ENCODE assay signal across 8 cellular contexts in genomic region chr18:3665780-3666525, GRCh38.
DNase-seq lines count a peak whose midpoint lies in the region; ATAC-seq and TF ChIP-seq lines count a peak whose summit lies in the region.

No MANE protein-coding gene starts in this region.

- DNase-seq in DMS79 treated with DMSO at 0.1 percent for 48 hours (lab: John Stamatoyannopoulos, UW) (peak; percentile 98), NCI-H446 treated with DMSO at 0.1 percent for 48 hours (lab: John Stamatoyannopoulos, UW) (peak; percentile 45), dermis microvascular lymphatic vessel endothelial cell (ENCODE audit: low read depth in 2 of 2) (peak; percentile 89 to 93), left lung (peak; percentile 78 to 87)
- peak; percentile 92 for DNase-seq in activated CD4-positive, alpha-beta T cell treated with anti-CD3 and anti-CD28 coated beads, Interleukin-2, amount 10 ng/mL, durations not matched to agents 24 days and 14 days
- DNase-seq in stimulated activated CD4-positive, alpha-beta T cell treated with anti-CD3 and anti-CD28 coated beads, Interleukin-2, amount 100 ng/mL, for 24 hours: peak; percentile 79

- H3K4me3 ChIP-seq in left lung: no peak overlapping the region

- peaks cover 33% of the 10 kb centered on the region for H3K4me1 Mint-ChIP-seq in activated CD4-positive, alpha-beta T cell treated with anti-CD3 and anti-CD28 coated beads, Interleukin-2, amount 10 ng/mL, durations not matched to agents 24 days and 14 days

- peak overlapping the region; percentile 31 to 56 for H3K27ac ChIP-seq in left lung

- no peaks in the 10 kb centered on the region for H3K36me3 ChIP-seq in left lung

- peaks cover 6% of the 10 kb centered on the region for H3K36me3 Mint-ChIP-seq in activated CD4-positive, alpha-beta T cell treated with anti-CD3 and anti-CD28 coated beads, Interleukin-2, amount 10 ng/mL, durations not matched to agents 24 days and 14 days (ENCODE audit: low read depth)

- peak; percentile 95 to 97 for TF ChIP-seq CTCF in left lung (IDR thresholded peaks at IDR 0.05)

- peaks cover 6% of the 10 kb centered on the region for H3K9me3 Mint-ChIP-seq in activated CD4-positive, alpha-beta T cell treated with anti-CD3 and anti-CD28 coated beads, Interleukin-2, amount 10 ng/mL, durations not matched to agents 24 days and 14 days

- H3K27ac Mint-ChIP-seq in activated CD4-positive, alpha-beta T cell treated with anti-CD3 and anti-CD28 coated beads, Interleukin-2, amount 10 ng/mL, durations not matched to agents 24 days and 14 days: peak overlapping the region; percentile 53

- H3K4me3 Mint-ChIP-seq in activated CD4-positive, alpha-beta T cell treated with anti-CD3 and anti-CD28 coated beads, Interleukin-2, amount 10 ng/mL, durations not matched to agents 24 days and 14 days: peak overlapping the region; percentile 61

- intact Hi-C loops in activated CD4-positive, alpha-beta T cell treated with anti-CD3 and anti-CD28 coated beads, Interleukin-2, amount 10 ng/mL, durations not matched to agents 24 days and 14 days (cut with micrococcal nuclease): loop anchor here (1.0 to 5.0 kb wide), 5 partner anchors 42 to 385 kb away; no protein-coding TSS in a partner anchor
- intact Hi-C loops in left lung (cut with DNase I): loop anchor here (5.0 to 10.0 kb wide), 4 partner anchors 79 to 384 kb away; no protein-coding TSS in a partner anchor

- peaks cover 9% of the 10 kb centered on the region for H3K27me3 Mint-ChIP-seq in activated CD4-positive, alpha-beta T cell treated with anti-CD3 and anti-CD28 coated beads, Interleukin-2, amount 10 ng/mL, durations not matched to agents 24 days and 14 days

- no peaks in the 10 kb centered on the region for H3K9me3 ChIP-seq in left lung

- peaks cover 0 to 27% of the 10 kb centered on the region in 2 donors for H3K4me1 ChIP-seq in left lung

- no peaks in the 10 kb centered on the region for H3K27me3 ChIP-seq in left lung

- ATAC-seq in HG02885 (IDR thresholded peaks at IDR 0.05; ENCODE audit: poor library complexity, unreplicated experiment) (peak; percentile 75), left lung (peak; percentile 96), HG03521 (IDR thresholded peaks at IDR 0.05; ENCODE audit: unreplicated experiment) (no peak)

Comparison
In these comparisons a context has a peak if more than half of its experiments do, and no peak if none do; other contexts are left out.
1. DNase-seq: peak in every context shown above with its lines; median percentile 98 in DMS79 treated with DMSO at 0.1 percent for 48 hours; 92 in activated CD4-positive, alpha-beta T cell treated with anti-CD3 and anti-CD28 coated beads, Interleukin-2, amount 10 ng/mL, durations not matched to agents 24 days and 14 days; 91 in dermis microvascular lymphatic vessel endothelial cell; 82 in left lung; 79 in stimulated activated CD4-positive, alpha-beta T cell treated with anti-CD3 and anti-CD28 coated beads, Interleukin-2, amount 100 ng/mL, for 24 hours; 45 in NCI-H446 treated with DMSO at 0.1 percent for 48 hours.